In the genomic region with DNA sequence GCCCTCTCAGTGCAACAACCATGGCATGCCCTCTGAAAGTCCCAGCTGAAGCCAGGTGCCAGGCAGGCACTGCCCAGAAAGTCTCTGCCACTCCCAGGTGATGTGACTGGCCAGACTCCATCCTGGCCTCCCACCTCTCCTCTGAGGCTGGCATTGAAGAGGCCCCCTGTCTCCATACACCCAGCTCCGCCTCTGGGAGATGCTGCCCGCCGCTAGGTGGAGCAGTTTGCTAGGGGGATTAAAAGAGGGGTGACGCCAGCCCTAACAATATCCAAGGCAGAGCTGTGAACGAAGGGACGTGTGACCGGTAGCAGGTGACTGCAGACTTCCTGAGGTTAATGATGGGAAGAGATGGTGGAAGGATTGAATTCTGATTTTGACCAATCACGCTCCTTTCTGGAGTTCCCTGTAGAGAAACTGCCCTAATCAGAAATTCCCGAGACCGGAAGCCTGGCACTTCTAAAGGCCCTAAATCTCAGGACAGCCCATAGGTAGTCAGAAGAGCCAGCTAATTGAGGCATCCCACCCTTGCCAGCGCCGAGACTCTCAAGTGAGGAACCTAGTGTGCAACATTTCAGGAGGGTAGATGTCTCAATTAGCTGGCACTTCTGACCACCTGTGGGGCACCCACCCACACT, we compare ENCODE assay signal across 1 cellular context.
A peak's percentile ranks its signal among the peaks of the same experiment; 100 is the strongest.
TF ChIP-seq lines count a peak whose summit lies in the region.

No MANE protein-coding gene starts in this region.

TF ChIP-seq in K562, 482 proteins besides CTCF, POLR2A, EP300 and RAD21 (continued from another document):
- TF ChIP-seq ARID2 (IDR thresholded peaks at IDR 0.05): 0 out of 2 replicates have a peak, but pooled peaks have one; percentile 27
- TF ChIP-seq, protein P1, sequence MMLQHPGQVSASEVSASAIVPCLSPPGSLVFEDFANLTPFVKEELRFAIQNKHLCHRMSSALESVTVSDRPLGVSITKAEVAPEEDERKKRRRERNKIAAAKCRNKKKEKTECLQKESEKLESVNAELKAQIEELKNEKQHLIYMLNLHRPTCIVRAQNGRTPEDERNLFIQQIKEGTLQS (IDR thresholded peaks at IDR 0.05): peak; percentile 47; the same call in 1 of the 2 replicates
- TF ChIP-seq, protein P1 (CRISPR knock-in tag; conservative IDR thresholded peaks at IDR 0.05): no peak
- TF ChIP-seq, protein P2, sequence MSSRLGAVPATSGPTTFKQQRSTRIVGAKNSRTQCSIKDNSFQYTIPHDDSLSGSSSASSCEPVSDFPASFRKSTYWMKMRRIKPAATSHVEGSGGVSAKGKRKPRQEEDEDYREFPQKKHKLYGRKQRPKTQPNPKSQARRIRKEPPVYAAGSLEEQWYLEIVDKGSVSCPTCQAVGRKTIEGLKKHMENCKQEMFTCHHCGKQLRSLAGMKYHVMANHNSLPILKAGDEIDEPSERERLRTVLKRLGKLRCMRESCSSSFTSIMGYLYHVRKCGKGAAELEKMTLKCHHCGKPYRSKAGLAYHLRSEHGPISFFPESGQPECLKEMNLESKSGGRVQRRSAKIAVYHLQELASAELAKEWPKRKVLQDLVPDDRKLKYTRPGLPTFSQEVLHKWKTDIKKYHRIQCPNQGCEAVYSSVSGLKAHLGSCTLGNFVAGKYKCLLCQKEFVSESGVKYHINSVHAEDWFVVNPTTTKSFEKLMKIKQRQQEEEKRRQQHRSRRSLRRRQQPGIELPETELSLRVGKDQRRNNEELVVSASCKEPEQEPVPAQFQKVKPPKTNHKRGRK (tag; IDR thresholded peaks at IDR 0.05): no peak
- no peak for TF ChIP-seq JUND (IDR thresholded peaks at IDR 0.05; ENCODE audit: borderline replicate concordance, low read depth, low read length)
- peak; percentile 25; the same call in 1 of the 3 replicates for TF ChIP-seq JUND (tag; IDR thresholded peaks at IDR 0.05; ENCODE audit: borderline replicate concordance, low read depth, low read length)
- TF ChIP-seq MAZ (CRISPR knock-in tag; conservative IDR thresholded peaks at IDR 0.05 in 1 of 2, IDR thresholded peaks at IDR 0.05 in 1 of 2): 0 out of 4 replicates have a peak, but pooled peaks of 1 of the 2 experiments have one; percentile 23
- TF ChIP-seq, protein P3, sequence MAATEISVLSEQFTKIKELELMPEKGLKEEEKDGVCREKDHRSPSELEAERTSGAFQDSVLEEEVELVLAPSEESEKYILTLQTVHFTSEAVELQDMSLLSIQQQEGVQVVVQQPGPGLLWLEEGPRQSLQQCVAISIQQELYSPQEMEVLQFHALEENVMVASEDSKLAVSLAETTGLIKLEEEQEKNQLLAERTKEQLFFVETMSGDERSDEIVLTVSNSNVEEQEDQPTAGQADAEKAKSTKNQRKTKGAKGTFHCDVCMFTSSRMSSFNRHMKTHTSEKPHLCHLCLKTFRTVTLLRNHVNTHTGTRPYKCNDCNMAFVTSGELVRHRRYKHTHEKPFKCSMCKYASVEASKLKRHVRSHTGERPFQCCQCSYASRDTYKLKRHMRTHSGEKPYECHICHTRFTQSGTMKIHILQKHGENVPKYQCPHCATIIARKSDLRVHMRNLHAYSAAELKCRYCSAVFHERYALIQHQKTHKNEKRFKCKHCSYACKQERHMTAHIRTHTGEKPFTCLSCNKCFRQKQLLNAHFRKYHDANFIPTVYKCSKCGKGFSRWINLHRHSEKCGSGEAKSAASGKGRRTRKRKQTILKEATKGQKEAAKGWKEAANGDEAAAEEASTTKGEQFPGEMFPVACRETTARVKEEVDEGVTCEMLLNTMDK (IDR thresholded peaks at IDR 0.05; ENCODE audit: borderline replicate concordance, insufficient read depth, low read depth, low read length, poor library complexity, severe bottlenecking): peak; percentile 59
- TF ChIP-seq ETV1 (tag; conservative IDR thresholded peaks at IDR 0.05; ENCODE audit: low read depth): peak; percentile 47; the same call in 1 of the 2 replicates
- no peak for TF ChIP-seq ILF3 (IDR thresholded peaks at IDR 0.05; ENCODE audit: borderline replicate concordance)
- TF ChIP-seq, protein P4, sequence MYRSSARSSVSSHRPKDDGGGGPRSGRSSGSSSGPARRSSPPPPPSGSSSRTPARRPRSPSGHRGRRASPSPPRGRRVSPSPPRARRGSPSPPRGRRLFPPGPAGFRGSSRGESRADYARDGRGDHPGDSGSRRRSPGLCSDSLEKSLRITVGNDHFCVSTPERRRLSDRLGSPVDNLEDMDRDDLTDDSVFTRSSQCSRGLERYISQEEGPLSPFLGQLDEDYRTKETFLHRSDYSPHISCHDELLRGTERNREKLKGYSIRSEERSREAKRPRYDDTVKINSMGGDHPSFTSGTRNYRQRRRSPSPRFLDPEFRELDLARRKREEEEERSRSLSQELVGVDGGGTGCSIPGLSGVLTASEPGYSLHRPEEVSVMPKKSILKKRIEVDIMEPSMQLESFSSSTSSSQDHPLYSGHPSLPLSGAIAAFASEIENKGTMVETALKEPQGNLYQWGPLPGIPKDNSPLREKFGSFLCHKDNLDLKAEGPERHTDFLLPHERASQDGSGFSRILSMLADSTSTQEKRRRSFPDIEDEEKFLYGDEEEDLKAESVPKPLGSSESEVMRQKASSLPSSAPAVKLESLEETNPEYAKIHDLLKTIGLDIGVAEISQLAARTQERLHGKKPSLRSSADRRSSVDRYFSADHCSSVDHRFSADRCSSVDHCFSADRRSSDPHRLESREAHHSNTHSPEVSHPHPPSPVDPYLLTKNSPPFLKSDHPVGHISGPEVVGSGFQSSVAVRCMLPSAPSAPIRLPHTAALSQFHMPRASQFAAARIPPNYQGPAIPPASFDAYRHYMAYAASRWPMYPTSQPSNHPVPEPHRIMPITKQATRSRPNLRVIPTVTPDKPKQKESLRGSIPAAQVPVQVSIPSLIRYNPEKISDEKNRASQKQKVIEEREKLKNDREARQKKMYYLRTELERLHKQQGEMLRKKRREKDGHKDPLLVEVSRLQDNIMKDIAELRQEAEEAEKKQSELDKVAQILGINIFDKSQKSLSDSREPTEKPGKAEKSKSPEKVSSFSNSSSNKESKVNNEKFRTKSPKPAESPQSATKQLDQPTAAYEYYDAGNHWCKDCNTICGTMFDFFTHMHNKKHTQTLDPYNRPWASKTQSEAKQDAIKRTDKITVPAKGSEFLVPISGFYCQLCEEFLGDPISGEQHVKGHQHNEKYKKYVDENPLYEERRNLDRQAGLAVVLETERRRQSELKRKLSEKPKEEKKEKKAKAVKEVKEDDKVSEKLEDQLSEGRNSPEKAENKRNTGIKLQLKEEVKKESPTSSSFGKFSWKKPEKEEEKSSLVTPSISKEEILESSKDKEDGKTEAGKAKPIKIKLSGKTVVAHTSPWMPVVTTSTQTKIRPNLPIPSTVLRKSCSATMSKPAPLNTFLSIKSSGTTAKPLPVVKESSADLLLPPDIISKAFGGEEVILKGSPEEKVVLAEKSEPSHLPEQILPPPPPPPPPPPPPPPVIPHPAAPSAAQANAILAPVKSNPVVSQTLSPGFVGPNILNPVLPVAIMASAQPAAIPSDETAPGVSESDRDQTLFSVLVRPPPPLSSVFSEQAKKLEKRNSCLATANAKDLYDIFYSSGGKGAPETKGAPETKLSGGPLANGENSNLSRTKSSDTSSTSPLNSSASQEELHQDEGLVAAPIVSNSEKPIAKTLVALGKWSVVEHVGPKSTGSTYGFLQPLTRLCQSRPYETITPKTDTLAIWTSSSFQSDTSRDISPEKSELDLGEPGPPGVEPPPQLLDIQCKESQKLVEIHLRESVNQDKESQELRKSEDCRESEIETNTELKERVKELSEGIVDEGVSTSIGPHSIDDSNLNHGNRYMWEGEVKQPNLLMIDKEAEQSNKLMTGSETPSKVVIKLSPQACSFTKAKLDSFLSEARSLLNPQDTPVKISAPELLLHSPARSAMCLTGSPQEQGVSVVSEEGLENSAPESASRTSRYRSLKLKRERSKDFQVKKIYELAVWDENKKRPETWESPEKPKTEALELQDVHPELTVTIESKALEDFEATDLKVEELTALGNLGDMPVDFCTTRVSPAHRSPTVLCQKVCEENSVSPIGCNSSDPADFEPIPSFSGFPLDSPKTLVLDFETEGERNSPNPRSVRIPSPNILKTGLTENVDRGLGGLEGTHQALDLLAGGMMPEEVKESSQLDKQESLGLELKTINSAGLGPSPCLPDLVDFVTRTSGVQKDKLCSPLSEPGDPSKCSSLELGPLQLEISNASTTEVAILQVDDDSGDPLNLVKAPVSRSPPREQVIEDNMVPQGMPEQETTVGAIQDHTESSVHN (IDR thresholded peaks at IDR 0.05; ENCODE audit: borderline replicate concordance in 1 of 2, low read depth in 1 of 2): no peak
- TF ChIP-seq SMARCC2 (IDR thresholded peaks at IDR 0.05; ENCODE audit: low read depth): peak; percentile 44; the same call in 1 of the 2 replicates
- TF ChIP-seq RBFOX2 (IDR thresholded peaks at IDR 0.05; ENCODE audit: low read depth, low read length): peak; percentile 39; the same call in 1 of the 2 replicates
- TF ChIP-seq, protein P5, sequence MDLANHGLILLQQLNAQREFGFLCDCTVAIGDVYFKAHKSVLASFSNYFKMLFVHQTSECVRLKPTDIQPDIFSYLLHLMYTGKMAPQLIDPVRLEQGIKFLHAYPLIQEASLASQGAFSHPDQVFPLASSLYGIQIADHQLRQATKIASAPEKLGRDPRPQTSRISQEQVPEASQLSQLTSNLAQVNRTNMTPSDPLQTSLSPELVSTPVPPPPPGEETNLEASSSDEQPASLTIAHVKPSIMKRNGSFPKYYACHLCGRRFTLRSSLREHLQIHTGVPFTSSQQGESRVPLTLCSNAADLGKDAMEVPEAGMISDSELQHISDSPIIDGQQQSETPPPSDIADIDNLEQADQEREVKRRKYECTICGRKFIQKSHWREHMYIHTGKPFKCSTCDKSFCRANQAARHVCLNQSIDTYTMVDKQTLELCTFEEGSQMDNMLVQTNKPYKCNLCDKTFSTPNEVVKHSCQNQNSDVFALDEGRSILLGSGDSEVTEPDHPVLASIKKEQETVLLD (IDR thresholded peaks at IDR 0.05): 0 out of 2 replicates have a peak, but pooled peaks have one; percentile 38
- 0 out of 2 replicates have a peak, but pooled peaks have one; percentile 6 for TF ChIP-seq MEF2A (IDR thresholded peaks at IDR 0.05; ENCODE audit: control insufficient read depth, low read depth, low read length)
- peak; percentile 28; the same call in 1 of the 2 replicates for TF ChIP-seq SMARCA4 (IDR thresholded peaks at IDR 0.05)
- no peak for TF ChIP-seq ZNF778 (CRISPR knock-in tag; IDR thresholded peaks at IDR 0.05)
- TF ChIP-seq ZBED1 (IDR thresholded peaks at IDR 0.05): no peak
- peak; percentile 30; the same call in 1 of the 2 replicates for TF ChIP-seq DMBX1 (CRISPR knock-in tag; IDR thresholded peaks at IDR 0.05; ENCODE audit: borderline replicate concordance)
